Comparison of ENCODE assay signal across 1 cellular context in genomic region chr12:108838194-108839010, GRCh38.
TF ChIP-seq lines count a peak whose summit lies in the region.

No MANE protein-coding gene starts in this region.

TF ChIP-seq in HEK293, 187 proteins besides CTCF, POLR2A, EP300 and RAD21 (continued from another document):
- no peak for TF ChIP-seq ZNF645 (tag by site-specific recombination; IDR thresholded peaks at IDR 0.05)
- TF ChIP-seq ZNF354C (tag by site-specific recombination; IDR thresholded peaks at IDR 0.05; ENCODE audit: borderline replicate concordance, low read depth), result no peak
- TF ChIP-seq ZSCAN16 (tag by site-specific recombination; IDR thresholded peaks at IDR 0.05), result no peak
- TF ChIP-seq ZNF530 (tag by site-specific recombination; IDR thresholded peaks at IDR 0.05; ENCODE audit: low read depth), result no peak
- TF ChIP-seq ZNF146 (tag by site-specific recombination; IDR thresholded peaks at IDR 0.05), result no peak
- no peak for TF ChIP-seq BCL11B (tag by site-specific recombination; IDR thresholded peaks at IDR 0.05; ENCODE audit: low read depth)
- TF ChIP-seq HOXC10 (CRISPR knock-in tag; IDR thresholded peaks at IDR 0.05), result no peak
- TF ChIP-seq ZNF362 (tag by site-specific recombination; IDR thresholded peaks at IDR 0.05), result 0 out of 2 replicates have a peak, but pooled peaks have one; percentile 17
- TF ChIP-seq ZNF548 (tag by site-specific recombination; IDR thresholded peaks at IDR 0.05), result no peak
- TF ChIP-seq ZSCAN5A (tag by site-specific recombination; IDR thresholded peaks at IDR 0.05), result no peak
- TF ChIP-seq ZNF324 (tag by site-specific recombination; IDR thresholded peaks at IDR 0.05), result peak; percentile 35; the same call in 1 of the 2 replicates
- TF ChIP-seq ZNF48 (tag by site-specific recombination; IDR thresholded peaks at IDR 0.05), result no peak
- TF ChIP-seq ZBTB21 (tag by site-specific recombination; IDR thresholded peaks at IDR 0.05), result peak; percentile 63
- TF ChIP-seq IKZF3 (tag by site-specific recombination; IDR thresholded peaks at IDR 0.05), result peak; percentile 59; the same call in 1 of the 2 replicates
- TF ChIP-seq ZNF202 (tag by site-specific recombination; IDR thresholded peaks at IDR 0.05; ENCODE audit: borderline replicate concordance), result no peak
- TF ChIP-seq ZBTB20 (tag by site-specific recombination; IDR thresholded peaks at IDR 0.05), result no peak
- peak; percentile 38; the same call in 1 of the 2 replicates for TF ChIP-seq REST (tag by site-specific recombination; IDR thresholded peaks at IDR 0.05)
- no peak for TF ChIP-seq ZNF416 (tag by site-specific recombination; IDR thresholded peaks at IDR 0.05)
- TF ChIP-seq EGR2 (tag by site-specific recombination; IDR thresholded peaks at IDR 0.05; ENCODE audit: low read depth), result no peak
- no peak for TF ChIP-seq BCL11A (tag by site-specific recombination; IDR thresholded peaks at IDR 0.05; ENCODE audit: low read depth)
- TF ChIP-seq ZNF544 (tag by site-specific recombination; IDR thresholded peaks at IDR 0.05), result no peak
- TF ChIP-seq ZNF221 (tag by site-specific recombination; IDR thresholded peaks at IDR 0.05; ENCODE audit: borderline replicate concordance), result no peak
- TF ChIP-seq ZNF514 (tag by site-specific recombination; IDR thresholded peaks at IDR 0.05), result no peak
- no peak for TF ChIP-seq ZNF132 (tag by site-specific recombination; IDR thresholded peaks at IDR 0.05; ENCODE audit: borderline replicate concordance)
- TF ChIP-seq KLF9 (tag by site-specific recombination; IDR thresholded peaks at IDR 0.05; ENCODE audit: low read depth), result no peak
- TF ChIP-seq ZNF624 (tag by site-specific recombination; IDR thresholded peaks at IDR 0.05), result no peak
- no peak for TF ChIP-seq KLF8 (tag by site-specific recombination; IDR thresholded peaks at IDR 0.05)
- TF ChIP-seq SCRT1 (tag by site-specific recombination; IDR thresholded peaks at IDR 0.05; ENCODE audit: borderline replicate concordance), result no peak
- TF ChIP-seq ZNF280D (tag by site-specific recombination; IDR thresholded peaks at IDR 0.05), result no peak
- no peak for TF ChIP-seq SP3 (tag by site-specific recombination; IDR thresholded peaks at IDR 0.05)
- TF ChIP-seq ZNF610 (tag by site-specific recombination; IDR thresholded peaks at IDR 0.05; ENCODE audit: borderline replicate concordance), result no peak
- TF ChIP-seq HOXA7 (CRISPR knock-in tag; IDR thresholded peaks at IDR 0.05; ENCODE audit: borderline replicate concordance), result no peak
- no peak for TF ChIP-seq ZNF292 (tag by site-specific recombination; IDR thresholded peaks at IDR 0.05; ENCODE audit: borderline replicate concordance, low read depth)
- TF ChIP-seq ZNF501 (tag by site-specific recombination; IDR thresholded peaks at IDR 0.05), result no peak; the same call in 1 of the 2 replicates
- no peak for TF ChIP-seq ZNF830 (tag by site-specific recombination; IDR thresholded peaks at IDR 0.05; ENCODE audit: low read depth)
- no peak for TF ChIP-seq ZBTB10 (tag by site-specific recombination; IDR thresholded peaks at IDR 0.05)
- TF ChIP-seq ZFP3 (tag by site-specific recombination; IDR thresholded peaks at IDR 0.05; ENCODE audit: low read depth), result no peak
- no peak for TF ChIP-seq ZNF10 (tag by site-specific recombination; IDR thresholded peaks at IDR 0.05)
